Comparison of ENCODE assay signal across 19 cellular contexts in the genomic region with DNA sequence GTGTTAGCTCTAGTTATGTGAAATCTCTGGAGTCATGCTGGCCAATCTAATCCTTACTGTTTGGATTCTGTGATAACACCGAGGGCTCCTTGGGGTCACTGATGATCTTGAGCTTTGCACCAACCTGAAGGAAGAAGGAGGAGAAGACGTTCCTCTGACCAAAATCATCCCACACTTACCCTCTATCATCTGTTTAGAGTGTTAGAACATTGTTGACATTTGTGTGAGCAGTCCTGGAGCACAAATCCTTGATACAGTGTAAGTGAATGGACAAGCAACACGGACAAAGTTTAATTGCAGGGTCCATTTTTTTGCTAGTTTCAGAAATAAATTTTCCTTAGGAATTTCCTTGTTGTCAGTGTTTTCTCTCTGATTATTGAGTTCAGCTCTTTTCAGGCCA.
DNase-seq lines count a peak whose midpoint lies in the region; ATAC-seq and TF ChIP-seq lines count a peak whose summit lies in the region.
"Had no signal": no experiment of that assay in that cellular context is flagged by ENCODE, and none has a peak within 500 bp of the region (broad histone marks: within the 10 kb centered on the region; RNA-seq: fewer than 3 reads in every experiment).

No MANE protein-coding gene starts in this region.

- H3K4me3 ChIP-seq in ACC112 (ENCODE audit: low read depth, low read length) = no peak overlapping the region
- H3K4me3 ChIP-seq in esophagus squamous epithelium = no peak overlapping the region
- no peak overlapping the region for H3K4me3 ChIP-seq in osteoblast (ENCODE audit: insufficient read depth, low read length)
- H3K4me3 ChIP-seq in left lung = no peak overlapping the region
- H3K4me3 ChIP-seq: colonic mucosa had no signal

- H3K9me3 ChIP-seq in esophagus squamous epithelium (no peaks in the 10 kb centered on the region), osteoblast (ENCODE audit: low read depth, low read length) (no peaks in the 10 kb centered on the region), left lung (no peaks in the 10 kb centered on the region)
- H3K9me3 ChIP-seq: colonic mucosa had no signal

- no peak overlapping the region for H3K27ac Mint-ChIP-seq in nephron progenitor cell
- H3K27ac Mint-ChIP-seq: activated CD8-positive, alpha-beta T cell treated with anti-CD3 and anti-CD28 coated beads, Interleukin-2, amount 10 ng/mL, durations not matched to agents 7 days and 5 days; activated naive CD8-positive, alpha-beta T cell treated with anti-CD3 and anti-CD28 coated beads for 36 hours; CD8-positive, alpha-beta memory T cell; IgD-negative memory B cell; T-cell had no signal

- 63 to 73% methylated on average over 3 of the region's 3 CpGs for WGBS in esophagus squamous epithelium, 2 donors

- H3K27ac ChIP-seq in ACC112 (ENCODE audit: low read depth, low read length) = peak overlapping the region; percentile 78
- H3K27ac ChIP-seq in angular gyrus (ENCODE audit: low read depth, low read length) = peak overlapping the region; percentile 96
- peak overlapping the region in 3 of 4 donors; percentile 9 to 50 (median 41) for H3K27ac ChIP-seq in esophagus squamous epithelium
- peak overlapping the region; percentile 77 for H3K27ac ChIP-seq in osteoblast (ENCODE audit: low read depth, low read length)
- H3K27ac ChIP-seq in left lung = no peak overlapping the region
- H3K27ac ChIP-seq: colonic mucosa had no signal

- peaks cover 2% of the 10 kb centered on the region for H3K27me3 Mint-ChIP-seq in nephron progenitor cell (ENCODE audit: low read depth, poor library complexity)
- H3K27me3 Mint-ChIP-seq: CD8-positive, alpha-beta memory T cell; IgD-negative memory B cell; stimulated activated naive CD8-positive, alpha-beta T cell treated with anti-CD3 and anti-CD28 coated beads, Interleukin-15, amount 100 ng/mL, for 72 hours had no signal

- no peaks in the 10 kb centered on the region for H3K36me3 Mint-ChIP-seq in nephron progenitor cell (ENCODE audit: low read depth)
- H3K36me3 Mint-ChIP-seq: activated naive CD8-positive, alpha-beta T cell treated with anti-CD3 and anti-CD28 coated beads for 36 hours; CD8-positive, alpha-beta memory T cell; IgD-negative memory B cell; T-cell had no signal

- TF ChIP-seq POLR2A in esophagus squamous epithelium (IDR thresholded peaks at IDR 0.05) = no peak

- H4K20me1 ChIP-seq in osteoblast (ENCODE audit: insufficient read depth, low read length) = no peaks in the 10 kb centered on the region

- TF ChIP-seq CTCF in esophagus squamous epithelium (IDR thresholded peaks at IDR 0.05) (no peak), osteoblast (IDR thresholded peaks at IDR 0.05; ENCODE audit: extremely low read depth, low read depth, low read length) (no peak), nephron progenitor cell (IDR thresholded peaks at IDR 0.05) (no peak), left lung (IDR thresholded peaks at IDR 0.05) (no peak)

- H2AFZ ChIP-seq in ACC112 (ENCODE audit: low read length, unreplicated experiment) = no peak overlapping the region
- H2AFZ ChIP-seq in osteoblast (ENCODE audit: low read length) = peak overlapping the region; percentile 93

- peaks cover 51% of the 10 kb centered on the region for H3K4me1 Mint-ChIP-seq in nephron progenitor cell
- H3K4me1 Mint-ChIP-seq: activated naive CD8-positive, alpha-beta T cell treated with anti-CD3 and anti-CD28 coated beads for 36 hours; CD8-positive, alpha-beta memory T cell; IgD-negative memory B cell; stimulated activated naive CD8-positive, alpha-beta T cell treated with anti-CD3 and anti-CD28 coated beads, Interleukin-15, amount 100 ng/mL, for 72 hours; T-cell had no signal

- H3K9me3 Mint-ChIP-seq in nephron progenitor cell = peaks cover 4% of the 10 kb centered on the region
- H3K9me3 Mint-ChIP-seq: activated naive CD8-positive, alpha-beta T cell treated with anti-CD3 and anti-CD28 coated beads for 36 hours; activated T-cell treated with anti-CD3 and anti-CD28 coated beads, Interleukin-2, amount 50 U/mL, for 72 hours; IgD-negative memory B cell; stimulated activated naive CD8-positive, alpha-beta T cell treated with anti-CD3 and anti-CD28 coated beads, Interleukin-15, amount 100 ng/mL, for 72 hours; T-cell had no signal

- H3K4me3 Mint-ChIP-seq in nephron progenitor cell = no peak overlapping the region
- H3K4me3 Mint-ChIP-seq: activated CD8-positive, alpha-beta T cell treated with anti-CD3 and anti-CD28 coated beads, Interleukin-2, amount 10 ng/mL, durations not matched to agents 7 days and 5 days; activated naive CD8-positive, alpha-beta T cell treated with anti-CD3 and anti-CD28 coated beads for 36 hours; activated T-cell treated with anti-CD3 and anti-CD28 coated beads, Interleukin-2, amount 50 U/mL, for 72 hours; CD8-positive, alpha-beta memory T cell; IgD-negative memory B cell; stimulated activated naive CD8-positive, alpha-beta T cell treated with anti-CD3 and anti-CD28 coated beads, Interleukin-15, amount 100 ng/mL, for 72 hours; T-cell had no signal

- ATAC-seq in HG02623 (IDR thresholded peaks at IDR 0.05; ENCODE audit: unreplicated experiment) = no peak
- ATAC-seq in left lung = no peak
- ATAC-seq: activated CD8-positive, alpha-beta T cell treated with anti-CD3 and anti-CD28 coated beads, Interleukin-2, amount 10 ng/mL, durations not matched to agents 7 days and 5 days; activated T-cell treated with anti-CD3 and anti-CD28 coated beads, Interleukin-2, amount 50 U/mL, for 72 hours; stimulated activated naive CD8-positive, alpha-beta T cell treated with anti-CD3 and anti-CD28 coated beads, Interleukin-15, amount 100 ng/mL, for 72 hours; T-cell had no signal

- H3K4me1 ChIP-seq in ACC112 (ENCODE audit: control insufficient read depth, insufficient read depth, low read length, unreplicated experiment) (peaks cover 57% of the 10 kb centered on the region), esophagus squamous epithelium (peaks cover 0 to 67% (median 12%) of the 10 kb centered on the region in 3 donors), osteoblast (ENCODE audit: insufficient read depth, low read length) (peaks cover 47% of the 10 kb centered on the region), left lung (no peaks in the 10 kb centered on the region)
- H3K4me1 ChIP-seq: colonic mucosa had no signal

- intact Hi-C loops in esophagus squamous epithelium (cut with DNase I) = no loop called here
- intact Hi-C loops in left lung (cut with DNase I) = no loop called here

- H3K27me3 ChIP-seq in ACC112 (ENCODE audit: insufficient read depth, low read length) (no peaks in the 10 kb centered on the region), esophagus squamous epithelium (no peaks in the 10 kb centered on the region), osteoblast (ENCODE audit: insufficient read depth, low read length) (peaks cover 2% of the 10 kb centered on the region), left lung (no peaks in the 10 kb centered on the region)
- H3K27me3 ChIP-seq: colonic mucosa had no signal

- H3K79me2 ChIP-seq in ACC112 (ENCODE audit: control insufficient read depth, insufficient read depth, low read length, unreplicated experiment) = no peaks in the 10 kb centered on the region
- no peaks in the 10 kb centered on the region for H3K79me2 ChIP-seq in osteoblast (ENCODE audit: insufficient read depth, low read length)

- DNase-seq in esophagus squamous epithelium (lab: John Stamatoyannopoulos, UW) = no peak
- peak; percentile 17 for DNase-seq in osteoblast (ENCODE audit: insufficient read length, low spot score, missing footprints)
- no peak for DNase-seq in foreskin melanocyte
- DNase-seq in nephron progenitor cell = no peak
- no peak for DNase-seq in left lung
- DNase-seq: activated CD8-positive, alpha-beta T cell treated with anti-CD3 and anti-CD28 coated beads, Interleukin-2, amount 10 ng/mL, durations not matched to agents 7 days and 5 days; activated naive CD8-positive, alpha-beta T cell treated with anti-CD3 and anti-CD28 coated beads for 36 hours; activated T-cell treated with anti-CD3 and anti-CD28 coated beads, Interleukin-2, amount 50 U/mL, for 72 hours; CD8-positive, alpha-beta memory T cell; colonic mucosa; EL; kidney glomerular epithelial cell; stimulated activated CD4-positive, alpha-beta T cell treated with anti-CD3 and anti-CD28 coated beads, Interleukin-15, amount 100 ng/mL, for 24 hours; stimulated activated naive CD8-positive, alpha-beta T cell treated with anti-CD3 and anti-CD28 coated beads, Interleukin-15, amount 100 ng/mL, for 72 hours; T-cell had no signal

- no peak overlapping the region for H3K4me2 ChIP-seq in osteoblast (ENCODE audit: insufficient read depth, low read length)

- no peaks in the 10 kb centered on the region for H3K36me3 ChIP-seq in ACC112 (ENCODE audit: insufficient read depth, low read length)
- H3K36me3 ChIP-seq in esophagus squamous epithelium = no peaks in the 10 kb centered on the region
- no peaks in the 10 kb centered on the region for H3K36me3 ChIP-seq in osteoblast (ENCODE audit: insufficient read depth, low read length)
- no peaks in the 10 kb centered on the region for H3K36me3 ChIP-seq in left lung
- H3K36me3 ChIP-seq: colonic mucosa had no signal

Comparison
In these comparisons a context has a peak if more than half of its experiments do, and no peak if none do; other contexts are left out.
1. H3K27ac ChIP-seq: peak in ACC112 (single experiment), angular gyrus (single experiment), esophagus squamous epithelium (3 of 4) and osteoblast (single experiment); none in left lung (0 of 2).